Comparison of ENCODE assay signal across 14 cellular contexts in the genomic region with DNA sequence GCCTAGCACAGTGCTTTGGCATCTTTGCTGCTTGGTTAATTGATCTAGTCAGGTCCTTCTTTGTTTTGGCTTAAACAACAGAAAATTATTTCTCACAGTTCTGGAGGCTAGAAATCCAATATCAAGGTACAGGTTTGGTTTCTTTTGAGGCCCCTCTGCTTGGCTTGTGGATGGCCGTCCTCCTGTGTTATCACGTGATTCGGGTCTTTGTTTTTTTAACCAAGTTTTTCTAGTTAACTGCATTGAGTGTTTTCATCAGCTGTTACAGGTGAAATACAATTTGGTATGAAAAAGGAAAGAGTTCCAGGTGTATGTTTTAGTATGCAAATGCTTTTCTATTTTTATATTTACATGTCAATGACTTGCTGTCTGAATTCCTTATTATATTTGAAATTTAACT. TPM values are rescaled to one million over a fixed set of nuclear protein-coding genes. Genes with fewer than 3 reads are reported as not detected.
A peak's percentile ranks its signal among the peaks of the same experiment; 100 is the strongest.
DNase-seq lines count a peak whose midpoint lies in the region; ATAC-seq and TF ChIP-seq lines count a peak whose summit lies in the region.
"Had no signal": no experiment of that assay in that cellular context is flagged by ENCODE, and none has a peak within 500 bp of the region (broad histone marks: within the 10 kb centered on the region; RNA-seq: fewer than 3 reads in every experiment).

No MANE protein-coding gene starts in this region.

- ATAC-seq in Right ventricle myocardium superior (ENCODE audit: poor library complexity) (no peak), WTC11 (no peak), lower lobe of right lung (no peak)
- ATAC-seq: body of pancreas, Right ventricle myocardium inferior had no signal

- H3K9me3 ChIP-seq in left ventricle myocardium inferior (replicated peaks), result no peaks in the 10 kb centered on the region
- H3K9me3 ChIP-seq in lower lobe of right lung, result no peaks in the 10 kb centered on the region
- H3K9me3 ChIP-seq in A673 (ENCODE audit: low read depth, low read length, poor library complexity, severe bottlenecking), result no peaks in the 10 kb centered on the region
- H3K9me3 ChIP-seq: body of pancreas had no signal

- no peaks in the 10 kb centered on the region for H3K27me3 ChIP-seq in left ventricle myocardium inferior (ENCODE audit: low read depth)
- no peaks in the 10 kb centered on the region for H3K27me3 ChIP-seq in lower lobe of right lung (ENCODE audit: low read depth)
- H3K27me3 ChIP-seq in A673 (replicated peaks; ENCODE audit: insufficient read depth, low read depth, low read length, poor library complexity), result no peaks in the 10 kb centered on the region
- H3K27me3 ChIP-seq: body of pancreas had no signal

- H3K36me3 ChIP-seq in left ventricle myocardium inferior (no peaks in the 10 kb centered on the region), lower lobe of right lung (no peaks in the 10 kb centered on the region), A673 (ENCODE audit: insufficient read depth, low read length, poor library complexity, severe bottlenecking) (peaks cover 10% of the 10 kb centered on the region)

- CTCF ChIA-PET in WTC11 (lab: Charles Lee) (no interaction called here), A673 (lab: Charles Lee) (no interaction called here)

- intact Hi-C loops in left ventricle myocardium inferior (cut with micrococcal nuclease) (no loop called here), Right ventricle myocardium superior (cut with DNase I) (loop anchor here (10.0 kb wide), 1 partner anchor 151 kb away; the partner anchor contains the start of gene LYRM9), lower lobe of right lung (cut with DNase I) (loop anchor here (10.0 kb wide), 1 partner anchor 259 kb away; no protein-coding TSS in a partner anchor), A673 (cut with micrococcal nuclease; ENCODE audit: unreplicated experiment) (loop anchor here (5.0 to 10.0 kb wide), 3 partner anchors 42 to 151 kb away; partner anchors contain the start of gene LYRM9), head of caudate nucleus (cut with DNase I) (no loop called here)

- no peak for TF ChIP-seq CTCF in left ventricle myocardium inferior (IDR thresholded peaks at IDR 0.05; ENCODE audit: borderline replicate concordance)
- no peak for TF ChIP-seq CTCF in WTC11 (IDR thresholded peaks at IDR 0.05)
- no peak for TF ChIP-seq CTCF in lower lobe of right lung (IDR thresholded peaks at IDR 0.05)
- TF ChIP-seq CTCF in type B pancreatic cell (conservative IDR thresholded peaks at IDR 0.05), result no peak
- no peak for TF ChIP-seq CTCF in A673 (conservative IDR thresholded peaks at IDR 0.05; ENCODE audit: low read depth, low read length)

- H3K4me1 ChIP-seq in left ventricle myocardium inferior (peaks cover 91% of the 10 kb centered on the region), lower lobe of right lung (peaks cover 35% of the 10 kb centered on the region), A673 (ENCODE audit: insufficient read depth, low read length, poor library complexity, severe bottlenecking) (peaks cover 40% of the 10 kb centered on the region)

- H3K27me3 Mint-ChIP-seq in WTC11 (ENCODE audit: low read depth), result no peaks in the 10 kb centered on the region
- H3K27me3 Mint-ChIP-seq in type B pancreatic cell, result peaks cover 4% of the 10 kb centered on the region

- DNase-seq in left ventricle myocardium inferior, result no peak
- DNase-seq in Right ventricle myocardium superior, result no peak
- DNase-seq in WTC11 (ENCODE audit: low spot score), result no peak
- DNase-seq in lower lobe of right lung, result no peak
- no peak for DNase-seq in type B pancreatic cell (ENCODE audit: extremely low spot score, unreplicated experiment)
- DNase-seq in A673 (ENCODE audit: low spot score), result no peak
- DNase-seq in head of caudate nucleus, result no peak
- no peak for DNase-seq in HK-2 (ENCODE audit: unreplicated experiment)
- DNase-seq: activated CD8-positive, alpha-beta memory T cell treated with anti-CD3 and anti-CD28 coated beads, Interleukin-2, amount 50 U/mL, for 48 hours; body of pancreas; GDM1; NCI-H1092; NCI-H524 had no signal

- peaks cover 74% of the 10 kb centered on the region for H3K4me1 Mint-ChIP-seq in WTC11
- H3K4me1 Mint-ChIP-seq in type B pancreatic cell (ENCODE audit: unreplicated experiment), result peaks cover 45% of the 10 kb centered on the region

- H3K36me3 Mint-ChIP-seq in WTC11, result peaks cover 12% of the 10 kb centered on the region; the same call in 1 of the 2 replicates
- H3K36me3 Mint-ChIP-seq in type B pancreatic cell, result peaks cover 12% of the 10 kb centered on the region

- H3K9me3 Mint-ChIP-seq in WTC11, result no peaks in the 10 kb centered on the region
- H3K9me3 Mint-ChIP-seq in type B pancreatic cell, result peaks cover 7% of the 10 kb centered on the region

- peak overlapping the region; percentile 56 for H3K4me3 Mint-ChIP-seq in WTC11
- peak overlapping the region; percentile 54 for H3K4me3 Mint-ChIP-seq in type B pancreatic cell

- H3K27ac Mint-ChIP-seq in WTC11, result no peak overlapping the region
- H3K27ac Mint-ChIP-seq in type B pancreatic cell, result no peak overlapping the region

- H3K27ac ChIP-seq in left ventricle myocardium inferior (replicated peaks) (no peak overlapping the region), lower lobe of right lung (no peak overlapping the region), A673 (ENCODE audit: low read depth, low read length, poor library complexity, severe bottlenecking) (no peak overlapping the region)

- POLR2A ChIA-PET in WTC11 (lab: Charles Lee), result no interaction called here
- POLR2A ChIA-PET in A673 (lab: Charles Lee; ENCODE audit: low non-redundant PET), result no interaction called here

- peak overlapping the region; percentile 96 for H3K4me3 ChIP-seq in left ventricle myocardium inferior
- H3K4me3 ChIP-seq in lower lobe of right lung, result peak overlapping the region; percentile 89
- H3K4me3 ChIP-seq in A673 (ENCODE audit: low read depth, low read length, poor library complexity, severe bottlenecking), result no peak overlapping the region
- H3K4me3 ChIP-seq: body of pancreas had no signal

- no TSS peak for BruUV-seq in A673 (replicated peaks; lab: Mats Ljungman, UMichigan)

TF ChIP-seq in WTC11, 78 proteins besides CTCF, POLR2A, EP300 and RAD21:
- TF ChIP-seq USF1 (CRISPR knock-in tag; IDR thresholded peaks at IDR 0.05) (peak; percentile 40; the same call in 1 of the 2 replicates), ZNF232 (CRISPR knock-in tag; IDR thresholded peaks at IDR 0.05) (no peak), USF2 (CRISPR knock-in tag; IDR thresholded peaks at IDR 0.05) (peak; percentile 35)
TF ChIP-seq in WTC11: peak in this region for 2.

RNA-seq across cellular contexts. Expression of gene NLK, which starts 2.8 kb away (rescaled TPM):
- 26.3 TPM for total RNA-seq in left ventricle myocardium inferior
- total RNA-seq in Right ventricle myocardium superior, result 20.2 TPM
- total RNA-seq in WTC11 (2021), result 38.3 to 40.3 TPM (median 39.9 TPM) in 3 replicates
- total RNA-seq in lower lobe of right lung, result 23.8 TPM
- 25.4 and 26.2 TPM in 2 replicates for total RNA-seq in type B pancreatic cell (ENCODE audit: low replicate concordance)
- total RNA-seq in A673 (2021), result 23.6 and 23.8 TPM in 2 replicates

Comparison
In these comparisons a context has a peak if more than half of its experiments do, and no peak if none do; other contexts are left out.
1. intact Hi-C loops: an anchor here in Right ventricle myocardium superior (10.0 kb wide), lower lobe of right lung (10.0 kb wide) and A673 (5.0 to 10.0 kb wide); none called in left ventricle myocardium inferior and head of caudate nucleus.